ENCODE assay signal across 1 cellular context in genomic region chr22:23509571-23510302, GRCh38.
TF ChIP-seq lines count a peak whose summit lies in the region.

No MANE protein-coding gene starts in this region.

TF ChIP-seq in H1, 55 proteins besides CTCF, POLR2A, EP300 and RAD21:
- TF ChIP-seq USF2 (IDR thresholded peaks at IDR 0.05; ENCODE audit: low read length) = peak; percentile 10; the same call in 1 of the 2 replicates
- no peak for TF ChIP-seq KDM1A (IDR thresholded peaks at IDR 0.05; ENCODE audit: borderline replicate concordance, low read length)
